Comparison of ENCODE assay signal across 8 cellular contexts in genomic region chr15:70722266-70723123, GRCh38. TPM values are rescaled to one million over a fixed set of nuclear protein-coding genes. Genes with fewer than 3 reads are reported as not detected.
DNase-seq lines count a peak whose midpoint lies in the region; ATAC-seq and TF ChIP-seq lines count a peak whose summit lies in the region.

No MANE protein-coding gene starts in this region.

- H3K4me1 ChIP-seq in breast epithelium (peaks cover 0 to 7% of the 10 kb centered on the region in 2 donors), lower lobe of right lung (peaks cover 26% of the 10 kb centered on the region)

- H3K27me3 ChIP-seq in breast epithelium = no peaks in the 10 kb centered on the region
- H3K27me3 ChIP-seq in lower lobe of right lung (ENCODE audit: low read depth) = peaks cover 10% of the 10 kb centered on the region

- H3K9me3 ChIP-seq in breast epithelium (no peaks in the 10 kb centered on the region), lower lobe of right lung (no peaks in the 10 kb centered on the region)

- TF ChIP-seq CTCF in breast epithelium (IDR thresholded peaks at IDR 0.05) (peak; percentile 69 to 71 (median 70)), lower lobe of right lung (IDR thresholded peaks at IDR 0.05) (peak; percentile 76)

- DNase-seq in NOMO-1 treated with DMSO at 0.1 percent for 48 hours (lab: John Stamatoyannopoulos, UW; ENCODE audit: unreplicated experiment) (peak; percentile 30), NOMO-1 treated with dmso at 0.1 percent for 144 hours (lab: John Stamatoyannopoulos, UW; ENCODE audit: unreplicated experiment) (no peak), NCI-H2196 treated with DMSO at 0.1 percent for 48 hours (lab: John Stamatoyannopoulos, UW; ENCODE audit: unreplicated experiment) (peak; percentile 17), breast epithelium (ENCODE audit: low spot score in 2 of 2) (no peak), lower lobe of right lung (no peak)
- DNase-seq in NK-92 treated with Interleukin-12 subunit alpha and Interleukin-12 subunit beta, amount 100 ng/mL, for 24 hours (lab: John Stamatoyannopoulos, UW) = no peak
- no peak for DNase-seq in activated CD4-positive, alpha-beta T cell treated with anti-CD3 and anti-CD28 coated beads for 4 hours

- H3K27ac ChIP-seq in breast epithelium (no peak overlapping the region), lower lobe of right lung (no peak overlapping the region)

- no peak overlapping the region for H3K4me3 ChIP-seq in breast epithelium
- no peak overlapping the region for H3K4me3 ChIP-seq in lower lobe of right lung

- no peak for TF ChIP-seq POLR2A in breast epithelium (IDR thresholded peaks at IDR 0.05)

- ATAC-seq in lower lobe of right lung = no peak
- ATAC-seq in GM19467 (IDR thresholded peaks at IDR 0.05; ENCODE audit: unreplicated experiment) = no peak

- intact Hi-C loops in breast epithelium (cut with DNase I; ENCODE audit: low total_unique reads) = no loop called here
- intact Hi-C loops in lower lobe of right lung (cut with DNase I) = no loop called here

- H3K36me3 ChIP-seq in breast epithelium (no peaks in the 10 kb centered on the region), lower lobe of right lung (no peaks in the 10 kb centered on the region)

RNA-seq across cellular contexts. Expression of gene UACA, which starts 40.9 kb away (rescaled TPM):
- total RNA-seq in breast epithelium (100 to 1,000 TPM in 1 of 3 donors, 10 to 100 TPM in 2; 68.5 to 144 (median 71.7) TPM), lower lobe of right lung (35.7 TPM)

Comparison
In these comparisons a context has a peak if more than half of its experiments do, and no peak if none do; other contexts are left out.
1. DNase-seq: peak in NOMO-1 treated with DMSO at 0.1 percent for 48 hours (single experiment) and NCI-H2196 treated with DMSO at 0.1 percent for 48 hours (single experiment); none in NOMO-1 treated with dmso at 0.1 percent for 144 hours (single experiment), breast epithelium (0 of 2), lower lobe of right lung (single experiment), NK-92 treated with Interleukin-12 subunit alpha and Interleukin-12 subunit beta, amount 100 ng/mL, for 24 hours (single experiment) and activated CD4-positive, alpha-beta T cell treated with anti-CD3 and anti-CD28 coated beads for 4 hours (0 of 2).